Comparison of ENCODE assay signal across 8 cellular contexts in the genomic region with DNA sequence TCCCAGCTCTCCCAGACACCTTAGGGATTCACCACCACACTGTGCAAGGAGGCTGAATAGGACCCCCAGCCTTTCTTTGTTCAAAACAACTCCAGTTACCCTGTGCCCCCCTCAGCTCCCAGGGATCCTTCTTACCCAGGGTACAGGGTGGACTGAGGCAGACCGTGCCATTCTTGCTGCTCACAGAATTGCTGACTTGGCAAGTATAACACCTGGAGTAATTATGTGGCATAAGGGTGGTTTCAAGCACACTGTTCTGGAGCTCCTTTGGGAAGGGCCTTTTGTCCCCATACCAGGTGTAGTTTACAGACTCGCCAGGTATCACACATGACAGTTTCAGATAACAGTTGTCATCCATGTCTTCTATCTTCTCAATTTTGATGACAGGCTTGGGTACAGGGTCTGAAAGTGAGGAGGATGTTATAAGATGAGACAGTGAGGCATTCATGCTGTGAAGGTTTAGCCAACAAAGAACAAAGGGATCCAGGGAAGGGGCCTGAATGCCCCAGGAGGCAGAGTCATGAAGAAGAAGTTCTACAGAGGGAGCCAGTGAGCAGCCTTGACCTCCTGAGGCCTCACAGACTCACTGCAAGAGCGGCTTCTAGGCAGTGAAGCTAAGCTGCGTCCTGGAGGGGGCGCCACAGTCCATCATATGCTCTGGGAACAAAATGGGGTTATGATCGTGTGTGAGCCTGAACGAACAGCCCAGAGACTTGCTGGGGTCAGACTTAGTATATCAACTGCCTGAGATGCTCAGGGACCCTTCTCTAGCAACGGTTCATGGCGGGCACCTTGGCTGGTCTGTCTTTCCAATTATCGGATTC. TPM values are rescaled to one million over a fixed set of nuclear protein-coding genes. Genes with fewer than 3 reads are reported as not detected.
DNase-seq lines count a peak whose midpoint lies in the region; ATAC-seq and TF ChIP-seq lines count a peak whose summit lies in the region.

No MANE protein-coding gene starts in this region.

- ATAC-seq in effector memory CD8-positive, alpha-beta T cell (replicated peaks), result peak; percentile 75
- ATAC-seq in naive B cell (ENCODE audit: low read depth in 2 of 2), result peak; percentile 88 to 94
- ATAC-seq in stimulated activated naive CD8-positive, alpha-beta T cell treated with anti-CD3 and anti-CD28 coated beads, Interleukin-15, amount 100 ng/mL, for 72 hours, result peak; percentile 79
- ATAC-seq in HG02763 (IDR thresholded peaks at IDR 0.05; ENCODE audit: unreplicated experiment), result no peak

- H3K36me3 Mint-ChIP-seq in effector memory CD8-positive, alpha-beta T cell (ENCODE audit: insufficient read depth), result peaks cover 84% of the 10 kb centered on the region
- H3K36me3 Mint-ChIP-seq in naive B cell, result peaks cover 39 to 68% of the 10 kb centered on the region in 2 donors

- no peaks in the 10 kb centered on the region for H3K9me3 Mint-ChIP-seq in effector memory CD8-positive, alpha-beta T cell
- peaks cover 0 to 4% (median under 1%) of the 10 kb centered on the region in 7 donors for H3K9me3 Mint-ChIP-seq in naive B cell
- H3K9me3 Mint-ChIP-seq in stimulated activated naive CD8-positive, alpha-beta T cell treated with anti-CD3 and anti-CD28 coated beads, Interleukin-15, amount 100 ng/mL, for 72 hours, result peaks cover 0 to 2% of the 10 kb centered on the region in 2 donors

- CTCF ChIA-PET in HEK293T (lab: Yijun Ruan, JAX), result interaction anchor here (0.7 to 1.2 kb wide), 2 partner anchors 9 to 208 kb away, joined by 3 to 4 read pairs; no protein-coding TSS in a partner anchor

- POLR2A ChIA-PET in HEK293T (lab: Yijun Ruan, JAX), result no interaction called here

- peak overlapping the region; percentile 94 to 98 for H3K27ac Mint-ChIP-seq in effector memory CD8-positive, alpha-beta T cell
- H3K27ac Mint-ChIP-seq in naive B cell, result peak overlapping the region; percentile 77 to 95 (median 92)
- peak overlapping the region; percentile 1 to 98 for H3K27ac Mint-ChIP-seq in stimulated activated naive CD8-positive, alpha-beta T cell treated with anti-CD3 and anti-CD28 coated beads, Interleukin-15, amount 100 ng/mL, for 72 hours

- peaks cover 63 to 69% of the 10 kb centered on the region in 2 donors for H3K4me1 Mint-ChIP-seq in effector memory CD8-positive, alpha-beta T cell (ENCODE audit: low read depth in 2 of 2)
- H3K4me1 Mint-ChIP-seq in naive B cell, result peaks cover 53 to 64% (median 57%) of the 10 kb centered on the region in 3 donors
- H3K4me1 Mint-ChIP-seq in stimulated activated naive CD8-positive, alpha-beta T cell treated with anti-CD3 and anti-CD28 coated beads, Interleukin-15, amount 100 ng/mL, for 72 hours, result peaks cover 87% of the 10 kb centered on the region

- H3K4me3 Mint-ChIP-seq in effector memory CD8-positive, alpha-beta T cell, result peak overlapping the region; percentile 82
- no peak overlapping the region for H3K4me3 Mint-ChIP-seq in naive B cell
- H3K4me3 Mint-ChIP-seq in stimulated activated naive CD8-positive, alpha-beta T cell treated with anti-CD3 and anti-CD28 coated beads, Interleukin-15, amount 100 ng/mL, for 72 hours, result peak overlapping the region; percentile 72 to 83

- DNase-seq in Daoy (ENCODE audit: low read depth), result peak; percentile 90
- peak; percentile 72 for DNase-seq in HEK293T (ENCODE audit: extremely low spot score)
- DNase-seq in NCI-H69 (lab: John Stamatoyannopoulos, UW), result peak; percentile 46
- peak; percentile 92 for DNase-seq in activated CD4-positive, alpha-beta T cell treated with anti-CD3 and anti-CD28 coated beads, Interleukin-2, amount 50 U/mL, for 1 hour
- DNase-seq in effector memory CD8-positive, alpha-beta T cell, result peak; percentile 82 to 88 (median 86)
- DNase-seq in naive B cell, result peak; percentile 72
- peak; percentile 87 to 92 for DNase-seq in stimulated activated naive CD8-positive, alpha-beta T cell treated with anti-CD3 and anti-CD28 coated beads, Interleukin-15, amount 100 ng/mL, for 72 hours

- H3K27me3 Mint-ChIP-seq in effector memory CD8-positive, alpha-beta T cell, result no peaks in the 10 kb centered on the region
- no peaks in the 10 kb centered on the region for H3K27me3 Mint-ChIP-seq in naive B cell
- no peaks in the 10 kb centered on the region for H3K27me3 Mint-ChIP-seq in stimulated activated naive CD8-positive, alpha-beta T cell treated with anti-CD3 and anti-CD28 coated beads, Interleukin-15, amount 100 ng/mL, for 72 hours

TF ChIP-seq in HEK293T, 16 proteins besides CTCF, POLR2A, EP300 and RAD21:
- TF ChIP-seq ZNF384 (IDR thresholded peaks at IDR 0.05) (no peak), HDGF (IDR thresholded peaks at IDR 0.05; ENCODE audit: borderline replicate concordance) (no peak), BHLHE40 (IDR thresholded peaks at IDR 0.05; ENCODE audit: borderline replicate concordance) (no peak), ARNT (IDR thresholded peaks at IDR 0.05) (no peak), ELF4 (IDR thresholded peaks at IDR 0.05) (no peak)
- TF ChIP-seq, protein P1, sequence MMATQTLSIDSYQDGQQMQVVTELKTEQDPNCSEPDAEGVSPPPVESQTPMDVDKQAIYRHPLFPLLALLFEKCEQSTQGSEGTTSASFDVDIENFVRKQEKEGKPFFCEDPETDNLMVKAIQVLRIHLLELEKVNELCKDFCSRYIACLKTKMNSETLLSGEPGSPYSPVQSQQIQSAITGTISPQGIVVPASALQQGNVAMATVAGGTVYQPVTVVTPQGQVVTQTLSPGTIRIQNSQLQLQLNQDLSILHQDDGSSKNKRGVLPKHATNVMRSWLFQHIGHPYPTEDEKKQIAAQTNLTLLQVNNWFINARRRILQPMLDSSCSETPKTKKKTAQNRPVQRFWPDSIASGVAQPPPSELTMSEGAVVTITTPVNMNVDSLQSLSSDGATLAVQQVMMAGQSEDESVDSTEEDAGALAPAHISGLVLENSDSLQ (IDR thresholded peaks at IDR 0.05), result no peak
TF ChIP-seq in HEK293T: peak in this region for 0.

RNA-seq across cellular contexts. Expression of gene CD48, which starts 30.3 kb away (rescaled TPM):
- not detected in 2 replicates for total RNA-seq in Daoy (2014; rRNA removed; shearing (Covaris generic))
- polyA plus RNA-seq in naive B cell (ENCODE audit: low read depth in 6 of 6), result 100 to 1,000 TPM; 129 to 163 (median 153) TPM

RNA-seq across cellular contexts. Expression of gene SLAMF1, which starts 34.4 kb away (rescaled TPM):
- not detected in 2 replicates for total RNA-seq in Daoy (2014; rRNA removed; shearing (Covaris generic))
- polyA plus RNA-seq in naive B cell (ENCODE audit: low read depth in 6 of 6), result 10 to 100 TPM; 18.9 to 36.6 (median 23.0) TPM

RNA-seq across cellular contexts. Expression of gene SLAMF7, which starts 57.8 kb away (rescaled TPM):
- total RNA-seq in Daoy (2014; rRNA removed; shearing (Covaris generic)), result 0.03 and 0.91 TPM in 2 replicates
- 1 to 10 TPM in 5 of 6 donors, not detected in 1; 1.2 to 5.3 (median 3.0) TPM for polyA plus RNA-seq in naive B cell (ENCODE audit: low read depth in 6 of 6)

Comparison
In these comparisons a context has a peak if more than half of its experiments do, and no peak if none do; other contexts are left out.
1. H3K4me3 Mint-ChIP-seq: peak in effector memory CD8-positive, alpha-beta T cell (2 of 2) and stimulated activated naive CD8-positive, alpha-beta T cell treated with anti-CD3 and anti-CD28 coated beads, Interleukin-15, amount 100 ng/mL, for 72 hours (2 of 2); none in naive B cell (0 of 8).
2. Peak in every context shown above with its lines, with median percentiles within 50 percentile points of each other: DNase-seq and H3K27ac Mint-ChIP-seq.